Comparison of ENCODE assay signal across 18 cellular contexts in genomic region chr10:127549009-127549408, GRCh38.
"Had no signal": no experiment of that assay in that cellular context is flagged by ENCODE, and none has a peak within 500 bp of the region (broad histone marks: within the 10 kb centered on the region; RNA-seq: fewer than 3 reads in every experiment).

NPS (plus strand) TSS chr10:127549309; CDS start chr10:127549369, 60 bp downstream.

- DNase-seq: colonic mucosa; cortex of kidney; dermis blood vessel endothelial cell; dorsolateral prefrontal cortex; effector CD4-positive, alpha-beta T cell; effector CD8-positive, alpha-beta T cell; effector memory CD4-positive, alpha-beta T cell; effector memory CD8-positive, alpha-beta T cell; endodermal cell; erythroblast; esophagus squamous epithelium; foreskin fibroblast; foreskin keratinocyte; foreskin melanocyte; gastrocnemius medialis; glutamatergic neuron; heart left ventricle; heart right ventricle had no signal
